8 cellular contexts compared by ENCODE assay signal in genomic region chr5:150358261-150359095, GRCh38. TPM values are rescaled to one million over a fixed set of nuclear protein-coding genes. Genes with fewer than 3 reads are reported as not detected.
DNase-seq lines count a peak whose midpoint lies in the region; ATAC-seq and TF ChIP-seq lines count a peak whose summit lies in the region.

No MANE protein-coding gene starts in this region.

- peak overlapping the region; percentile 71 for H3K4me2 ChIP-seq in BLaER1

- peak overlapping the region; percentile 90 for H3K9ac ChIP-seq in BLaER1
- peak overlapping the region; percentile 71 for H3K9ac ChIP-seq in mucosa of stomach (ENCODE audit: low read length)

- H3K4me3 ChIP-seq in BLaER1, result peak overlapping the region; percentile 92
- peak overlapping the region; percentile 68 for H3K4me3 ChIP-seq in mucosa of stomach (ENCODE audit: low read length)

- peaks cover 38 to 48% (median 38%) of the 10 kb centered on the region in 3 donors for H3K4me1 Mint-ChIP-seq in IgD-negative memory B cell
- peaks cover 16% of the 10 kb centered on the region for H3K4me1 Mint-ChIP-seq in MCF 10A (ENCODE audit: insufficient read depth, unreplicated experiment)

- H3K27me3 ChIP-seq in BLaER1, result no peaks in the 10 kb centered on the region
- no peaks in the 10 kb centered on the region for H3K27me3 ChIP-seq in mucosa of stomach (ENCODE audit: control insufficient read depth, insufficient read depth, low read length)

- no peaks in the 10 kb centered on the region for H3K9me3 Mint-ChIP-seq in IgD-negative memory B cell
- no peaks in the 10 kb centered on the region for H3K9me3 Mint-ChIP-seq in MCF 10A (ENCODE audit: unreplicated experiment)

- no peak for ATAC-seq in GM19395 (IDR thresholded peaks at IDR 0.05; ENCODE audit: unreplicated experiment)

- no peaks in the 10 kb centered on the region for H3K27me3 Mint-ChIP-seq in IgD-negative memory B cell
- H3K27me3 Mint-ChIP-seq in MCF 10A (ENCODE audit: insufficient read depth, unreplicated experiment), result no peaks in the 10 kb centered on the region

- peaks cover 44% of the 10 kb centered on the region for H3K36me3 ChIP-seq in BLaER1
- peaks cover 6% of the 10 kb centered on the region for H3K36me3 ChIP-seq in mucosa of stomach (ENCODE audit: control insufficient read depth, insufficient read depth, low read length)

- H3K4me1 ChIP-seq in BLaER1, result peaks cover 27% of the 10 kb centered on the region
- H3K4me1 ChIP-seq in mucosa of stomach (ENCODE audit: control insufficient read depth, insufficient read depth, low read length), result peaks cover 15% of the 10 kb centered on the region

- DNase-seq in MCF 10A (ENCODE audit: unreplicated experiment), result peak; percentile 60
- no peak for DNase-seq in COLO668 (lab: John Stamatoyannopoulos, UW; ENCODE audit: unreplicated experiment)
- DNase-seq in activated gamma-delta T cell treated with Interleukin-2 at 50 U/mL for 16 hours, result no peak
- DNase-seq in AG08395 (ENCODE audit: low spot score), result no peak

- H3K27ac Mint-ChIP-seq in IgD-negative memory B cell (peak overlapping the region; percentile 63 to 88 (median 81)), MCF 10A (ENCODE audit: low read depth, unreplicated experiment) (peak overlapping the region; percentile 72)

- peaks cover 4% of the 10 kb centered on the region for H3K36me3 Mint-ChIP-seq in IgD-negative memory B cell
- H3K36me3 Mint-ChIP-seq in MCF 10A (ENCODE audit: insufficient read depth, unreplicated experiment), result peaks cover 28% of the 10 kb centered on the region

- H3K9me3 ChIP-seq in BLaER1, result no peaks in the 10 kb centered on the region
- no peaks in the 10 kb centered on the region for H3K9me3 ChIP-seq in mucosa of stomach (ENCODE audit: control insufficient read depth, low read length)

- no peak for TF ChIP-seq CTCF in MCF 10A (IDR thresholded peaks at IDR 0.05; ENCODE audit: unreplicated experiment)

- intact Hi-C loops in MCF 10A (cut with micrococcal nuclease), result loop anchor here (5.0 to 10.0 kb wide), 2 partner anchors 501 to 524 kb away; no protein-coding TSS in a partner anchor

- TSS peak; percentile 44 for BruUV-seq in MCF 10A (replicated peaks; lab: Mats Ljungman, UMichigan)

- H4K20me1 ChIP-seq in BLaER1, result peaks cover 52% of the 10 kb centered on the region

- POLR2A ChIA-PET in MCF 10A (lab: Yijun Ruan, JAX), result interaction anchor here (0.5 to 1.3 kb wide), 10 partner anchors 9 to 91 kb away, joined by 3 to 7 read pairs (median 3); partner anchors contain the start of gene RPS14

- H3K4me3 Mint-ChIP-seq in IgD-negative memory B cell (peak overlapping the region; percentile 89 to 95 (median 92)), MCF 10A (ENCODE audit: unreplicated experiment) (peak overlapping the region; percentile 81)

- CTCF ChIA-PET in MCF 10A (lab: Yijun Ruan, JAX), result interaction anchor here (0.6 to 1.7 kb wide), 13 partner anchors 8 to 529 kb away, joined by 3 to 6 read pairs (median 3); no protein-coding TSS in a partner anchor

- peak overlapping the region; percentile 88 for H3K27ac ChIP-seq in BLaER1

RNA-seq across cellular contexts. Expression of gene TCOF1, which starts 1.0 kb away (rescaled TPM):
- polyA plus RNA-seq in IgD-negative memory B cell, result 26.4 TPM
- 68.4 and 83.5 TPM in 2 replicates for total RNA-seq in MCF 10A (2022)

RNA-seq across cellular contexts. Expression of gene CD74, which starts 54.2 kb away (rescaled TPM):
- polyA plus RNA-seq in IgD-negative memory B cell, result 29,718 TPM
- not detected in 2 replicates for total RNA-seq in MCF 10A (2022)

RNA-seq across cellular contexts. Expression of gene ARSI, which starts 55.8 kb away (rescaled TPM):
- polyA plus RNA-seq in IgD-negative memory B cell, result not detected
- total RNA-seq in MCF 10A (2022), result 0.19 and 0.25 TPM in 2 replicates
